ENCODE assay signal across 33 cellular contexts in the genomic region with DNA sequence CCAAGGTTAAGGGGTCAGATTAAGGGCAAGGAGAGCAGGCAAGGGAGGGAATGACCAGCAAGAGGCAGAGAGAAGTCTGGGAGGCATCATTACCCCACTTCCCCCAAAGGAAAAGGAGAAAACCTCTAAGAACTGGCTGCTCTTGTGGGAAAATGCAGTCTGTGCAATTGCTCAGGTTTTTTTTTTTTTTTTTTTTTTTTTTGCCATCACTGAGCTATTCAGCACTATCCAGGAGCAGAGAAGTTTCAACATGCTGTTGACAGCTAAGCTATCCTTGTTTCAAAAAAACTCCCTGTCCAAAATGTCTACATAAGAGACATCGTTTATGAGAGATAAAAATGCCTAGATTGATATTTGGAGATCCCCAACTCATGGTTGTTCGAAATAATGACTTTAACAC.
"Had no signal": no experiment of that assay in that cellular context is flagged by ENCODE, and none has a peak within 500 bp of the region (broad histone marks: within the 10 kb centered on the region; RNA-seq: fewer than 3 reads in every experiment).

No MANE protein-coding gene starts in this region.

- H3K4me1 ChIP-seq: body of pancreas, esophagus squamous epithelium, heart right ventricle had no signal

- H3K36me3 ChIP-seq: cardiac muscle cell, esophagus squamous epithelium, gastroesophageal sphincter, heart right ventricle had no signal

- DNase-seq: activated CD4-positive, alpha-beta memory T cell treated with anti-CD3 and anti-CD28 coated beads, Interleukin-2, amount 10 ng/mL, durations not matched to agents 7 days and 5 days; activated CD4-positive, alpha-beta T cell treated with anti-CD3 and anti-CD28 coated beads for 1 hour; activated CD4-positive, alpha-beta T cell treated with anti-CD3 and anti-CD28 coated beads for 4 hours; activated CD4-positive, alpha-beta T cell treated with anti-CD3 and anti-CD28 coated beads, Interleukin-2, amount 10 ng/mL, durations not matched to agents 7 days and 5 days; activated CD4-positive, alpha-beta T cell treated with anti-CD3 and anti-CD28 coated beads, Interleukin-2, amount 50 U/mL, for 4 hours; activated CD8-positive, alpha-beta memory T cell treated with anti-CD3 and anti-CD28 coated beads, Interleukin-2, amount 50 U/mL, for 48 hours; activated effector memory CD4-positive, alpha-beta T cell treated with Interleukin-2 at 50 U/mL for 16 hours; activated gamma-delta T cell treated with Interleukin-2 at 50 U/mL for 16 hours; activated naive CD4-positive, alpha-beta T cell treated with anti-CD3 and anti-CD28 coated beads, Interleukin-2, amount 50 U/mL, for 16 hours; activated naive CD4-positive, alpha-beta T cell treated with Interleukin-2 at 50 U/mL for 16 hours; activated T-cell treated with anti-CD3 and anti-CD28 coated beads for 4 hours; activated T-cell treated with anti-CD3 and anti-CD28 coated beads, Interleukin-2, amount 50 U/mL, for 4 hours; amniotic stem cell; anterior cingulate cortex; body of pancreas; central memory CD4-positive, alpha-beta T cell; cerebellar nuclear complex; dorsolateral prefrontal cortex; esophagus squamous epithelium; foreskin melanocyte; heart right ventricle; T-helper 1 cell; T-helper 17 cell had no signal

- H3K27me3 ChIP-seq: body of pancreas, cardiac muscle cell, dorsolateral prefrontal cortex, esophagus squamous epithelium, gastroesophageal sphincter, heart right ventricle had no signal

- H3K9me3 Mint-ChIP-seq: activated CD4-positive, alpha-beta T cell treated with anti-CD3 and anti-CD28 coated beads, Interleukin-2, amount 10 ng/mL, durations not matched to agents 7 days and 5 days; activated T-cell treated with anti-CD3 and anti-CD28 coated beads, Interleukin-2, amount 50 U/mL, for 4 hours had no signal

- H3K4me3 ChIP-seq: body of pancreas, cardiac muscle cell, coronary artery, dorsolateral prefrontal cortex, esophagus squamous epithelium, gastroesophageal sphincter, heart right ventricle had no signal

- H3K9me3 ChIP-seq: body of pancreas, esophagus squamous epithelium, gastroesophageal sphincter, heart right ventricle had no signal

- FAIRE-seq: endometrium, endothelial cell of umbilical vein had no signal

- H3K27ac ChIP-seq: body of pancreas, cardiac muscle cell, coronary artery, dorsolateral prefrontal cortex, epithelial cell of prostate, esophagus squamous epithelium, gastroesophageal sphincter, heart right ventricle had no signal

- H3K4me3 Mint-ChIP-seq: activated CD4-positive, alpha-beta memory T cell treated with anti-CD3 and anti-CD28 coated beads, Interleukin-2, amount 10 ng/mL, durations not matched to agents 7 days and 5 days; activated CD4-positive, alpha-beta T cell treated with anti-CD3 and anti-CD28 coated beads, Interleukin-2, amount 10 ng/mL, durations not matched to agents 7 days and 5 days; activated naive CD8-positive, alpha-beta T cell; activated T-cell treated with anti-CD3 and anti-CD28 coated beads, Interleukin-2, amount 50 U/mL, for 4 hours; activated T-helper 17 cell treated with anti-CD3 and anti-CD28 coated beads, Interleukin-2, amount 50 U/mL, for 72 hours; dendritic cell treated with granulocyte-macrophage colony-stimulating factor and Interleukin-4, amounts not matched to agents 40 ng/mL and 50 ng/mL, for 4 days; T-helper 17 cell; T-helper 2 cell treated with Interferon-gamma antibody and Interleukin-4, amounts not matched to agents 5 μg/mL and 100 μg/mL, for 36 hours had no signal

- H3K36me3 Mint-ChIP-seq: activated naive CD8-positive, alpha-beta T cell had no signal

- H3K27me3 Mint-ChIP-seq: activated CD4-positive, alpha-beta memory T cell treated with anti-CD3 and anti-CD28 coated beads, Interleukin-2, amount 10 ng/mL, durations not matched to agents 7 days and 5 days; activated CD4-positive, alpha-beta T cell treated with anti-CD3 and anti-CD28 coated beads, Interleukin-2, amount 10 ng/mL, durations not matched to agents 7 days and 5 days; activated naive CD8-positive, alpha-beta T cell; activated T-helper 17 cell treated with anti-CD3 and anti-CD28 coated beads, Interleukin-2, amount 50 U/mL, for 72 hours; dendritic cell treated with granulocyte-macrophage colony-stimulating factor and Interleukin-4, amounts not matched to agents 40 ng/mL and 50 ng/mL, for 4 days; T-helper 17 cell had no signal

- H3K27ac Mint-ChIP-seq: activated CD4-positive, alpha-beta memory T cell treated with anti-CD3 and anti-CD28 coated beads, Interleukin-2, amount 10 ng/mL, durations not matched to agents 7 days and 5 days; activated CD4-positive, alpha-beta T cell treated with anti-CD3 and anti-CD28 coated beads, Interleukin-2, amount 10 ng/mL, durations not matched to agents 7 days and 5 days; activated naive CD8-positive, alpha-beta T cell; activated T-helper 17 cell treated with anti-CD3 and anti-CD28 coated beads, Interleukin-2, amount 50 U/mL, for 72 hours; dendritic cell treated with granulocyte-macrophage colony-stimulating factor and Interleukin-4, amounts not matched to agents 40 ng/mL and 50 ng/mL, for 4 days; T-helper 17 cell; T-helper 2 cell treated with Interferon-gamma antibody and Interleukin-4, amounts not matched to agents 5 μg/mL and 100 μg/mL, for 36 hours had no signal

- ATAC-seq: activated T-cell treated with anti-CD3 and anti-CD28 coated beads, Interleukin-2, amount 50 U/mL, for 4 hours; activated T-helper 17 cell treated with anti-CD3 and anti-CD28 coated beads, Interleukin-2, amount 50 U/mL, for 72 hours; body of pancreas; gastroesophageal sphincter; heart right ventricle; T-helper 17 cell had no signal

- H3K4me1 Mint-ChIP-seq: activated CD4-positive, alpha-beta memory T cell treated with anti-CD3 and anti-CD28 coated beads, Interleukin-2, amount 10 ng/mL, durations not matched to agents 7 days and 5 days; activated CD4-positive, alpha-beta T cell treated with anti-CD3 and anti-CD28 coated beads, Interleukin-2, amount 10 ng/mL, durations not matched to agents 7 days and 5 days; activated T-helper 17 cell treated with anti-CD3 and anti-CD28 coated beads, Interleukin-2, amount 50 U/mL, for 72 hours; T-helper 17 cell had no signal
